Comparison of ENCODE assay signal across 8 cellular contexts in the genomic region with DNA sequence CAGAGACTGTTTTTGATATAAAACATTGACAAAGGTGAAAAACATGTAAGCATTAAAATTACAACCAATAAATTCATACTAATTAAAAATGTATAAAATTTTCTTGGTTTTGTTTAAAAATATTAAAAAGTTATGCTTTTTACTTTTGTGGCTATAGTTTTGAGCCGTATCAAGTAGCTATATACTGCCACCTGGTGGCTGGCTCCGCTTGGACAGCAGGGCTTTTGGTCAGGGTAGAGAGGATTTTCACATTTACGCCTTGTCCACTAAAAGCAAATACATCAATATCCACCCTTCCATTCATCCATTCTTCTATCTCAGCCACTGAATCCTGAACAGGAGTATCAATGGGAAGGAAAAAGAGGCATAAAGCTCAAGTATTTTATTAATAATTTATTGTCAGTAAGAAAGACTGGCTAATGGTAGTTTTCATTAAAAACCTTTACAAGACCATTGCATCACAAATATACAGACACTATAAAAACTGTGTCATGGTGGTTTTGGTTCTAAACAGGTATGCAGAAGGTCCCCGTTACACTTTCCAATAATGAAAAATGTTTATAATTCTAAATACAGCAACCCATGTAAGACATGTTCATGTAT. TPM values are rescaled to one million over a fixed set of nuclear protein-coding genes. Genes with fewer than 3 reads are reported as not detected.
DNase-seq lines count a peak whose midpoint lies in the region; ATAC-seq, FAIRE-seq and TF ChIP-seq lines count a peak whose summit lies in the region.

No MANE protein-coding gene starts in this region.

- no peaks in the 10 kb centered on the region for H3K4me1 Mint-ChIP-seq in nephron progenitor cell

- peak; percentile 61 for ATAC-seq in esophagus mucosa

- TF ChIP-seq POLR2A in H54 (IDR thresholded peaks at IDR 0.05; ENCODE audit: low read depth, low read length) = no peak

- TF ChIP-seq CTCF in nephron progenitor cell (IDR thresholded peaks at IDR 0.05) = peak; percentile 96

- peaks cover 10% of the 10 kb centered on the region for H3K9me3 Mint-ChIP-seq in nephron progenitor cell

- no peak for FAIRE-seq in H54 (lab: Jason Lieb, UNC)

- H3K27me3 Mint-ChIP-seq in nephron progenitor cell (ENCODE audit: low read depth, poor library complexity) = no peaks in the 10 kb centered on the region

- DNase-seq in NCI-H2107 treated with DMSO at 0.1 percent for 48 hours (lab: John Stamatoyannopoulos, UW; ENCODE audit: unreplicated experiment) (peak; percentile 6), NCI-H2107 (lab: John Stamatoyannopoulos, UW) (no peak), H54 (ENCODE audit: insufficient read length, low spot score) (peak; percentile 7), NCI-H1694 treated with DMSO at 0.1 percent for 48 hours (lab: John Stamatoyannopoulos, UW) (peak; percentile 24), nephron progenitor cell (peak; percentile 81), superior temporal gyrus (ENCODE audit: extremely low spot score) (peak; percentile 85)
- DNase-seq in activated CD8-positive, alpha-beta memory T cell treated with anti-CD3 and anti-CD28 coated beads, Interleukin-2, amount 50 U/mL, for 1 hour (ENCODE audit: extremely low read depth) = peak; percentile 2

- peaks cover 63% of the 10 kb centered on the region for H3K36me3 Mint-ChIP-seq in nephron progenitor cell (ENCODE audit: low read depth)

- H3K27ac Mint-ChIP-seq in nephron progenitor cell = no peak overlapping the region

- H3K4me3 Mint-ChIP-seq in nephron progenitor cell = no peak overlapping the region

RNA-seq across cellular contexts. Expression of gene MTNR1A, which starts 32.1 kb away (rescaled TPM):
- total RNA-seq in esophagus mucosa = not detected
